ENCODE assay signal across 1 cellular context in the genomic region with DNA sequence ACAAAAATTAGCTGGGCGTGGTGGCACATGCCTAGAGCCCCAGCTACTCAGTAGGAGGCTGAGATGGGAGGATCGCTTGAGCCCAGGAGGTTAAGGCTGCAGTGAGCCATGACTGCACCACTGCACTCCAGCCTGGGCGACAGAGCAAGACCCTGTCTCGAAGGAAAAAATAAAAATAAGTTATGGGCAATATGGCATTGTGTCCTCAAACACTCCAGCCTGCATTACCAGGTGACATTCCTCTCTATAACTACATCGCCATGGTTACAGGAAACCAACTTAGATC. TPM values are rescaled to one million over a fixed set of nuclear protein-coding genes. Genes with fewer than 3 reads are reported as not detected.
"Had no signal": no experiment of that assay in that cellular context is flagged by ENCODE, and none has a peak within 500 bp of the region (broad histone marks: within the 10 kb centered on the region; RNA-seq: fewer than 3 reads in every experiment).

No MANE protein-coding gene starts in this region.

RNA-seq across cellular contexts. Expression of a gene that starts 40.1 kb away (rescaled TPM):
- polyA plus RNA-seq: aorta had no signal
